In genomic region chr1:225556694-225557093, GRCh38 we compare ENCODE assay signal across 8 cellular contexts.
"Had no signal": no experiment of that assay in that cellular context is flagged by ENCODE, and none has a peak within 500 bp of the region (broad histone marks: within the 10 kb centered on the region; RNA-seq: fewer than 3 reads in every experiment).

No MANE protein-coding gene starts in this region.

- H3K27ac Mint-ChIP-seq: GM23338, H9 had no signal

- DNase-seq: H9, HCEC 1CT, IMR-90, KG1 had no signal

- H3K4me3 ChIP-seq: GM23338, K562 had no signal

- H3K4me3 Mint-ChIP-seq: GM23338, H9 had no signal

- H3K4me2 ChIP-seq: GM23338 had no signal

- ATAC-seq: GM23338, K562 had no signal

- H3K4me1 Mint-ChIP-seq: GM23338, H9 had no signal

- FAIRE-seq: H54, K562 had no signal

- H2AFZ ChIP-seq: GM23338 had no signal

- H3K27ac ChIP-seq: HL-60 had no signal
